Comparison of ENCODE assay signal across 9 cellular contexts in genomic region chr1:150610576-150610975, GRCh38. TPM values are rescaled to one million over a fixed set of nuclear protein-coding genes. Genes with fewer than 3 reads are reported as not detected.
DNase-seq lines count a peak whose midpoint lies in the region; ATAC-seq and TF ChIP-seq lines count a peak whose summit lies in the region.
"Had no signal": no experiment of that assay in that cellular context is flagged by ENCODE, and none has a peak within 500 bp of the region (broad histone marks: within the 10 kb centered on the region; RNA-seq: fewer than 3 reads in every experiment).

No MANE protein-coding gene starts in this region.

- DNase-seq in Karpas-422: no peak
- no peak for DNase-seq in activated naive CD8-positive, alpha-beta T cell treated with anti-CD3 and anti-CD28 coated beads, Interleukin-2, amount 50 U/mL, for 24 hours
- DNase-seq in left lung: no peak
- DNase-seq in superior temporal gyrus (ENCODE audit: extremely low spot score): no peak
- DNase-seq in lower leg skin (ENCODE audit: low spot score in 2 of 2): no peak
- DNase-seq in T-helper 9 cell: no peak
- DNase-seq: stimulated activated CD8-positive, alpha-beta memory T cell treated with anti-CD3 and anti-CD28 coated beads, Interleukin-4, amount 100 ng/mL, for 48 hours had no signal

- H3K4me1 Mint-ChIP-seq in activated naive CD8-positive, alpha-beta T cell treated with anti-CD3 and anti-CD28 coated beads, Interleukin-2, amount 50 U/mL, for 24 hours: peaks cover 56% of the 10 kb centered on the region

- 97 to 99% methylated on average over 4 of the region's 4 CpGs for WGBS in lower leg skin, 2 donors

- H4K20me1 ChIP-seq in Karpas-422 (ENCODE audit: insufficient read depth, low read depth, low read length): no peaks in the 10 kb centered on the region

- H3K4me1 ChIP-seq in Karpas-422 (ENCODE audit: low read length) (peaks cover 49% of the 10 kb centered on the region), left lung (peaks cover 36 to 83% of the 10 kb centered on the region in 2 donors), subcutaneous abdominal adipose tissue (ENCODE audit: control insufficient read depth in 5 of 5, insufficient read depth in 5 of 5, low read length in 5 of 5) (peaks cover 6 to 47% (median 34%) of the 10 kb centered on the region in 5 donors)

- intact Hi-C loops in left lung (cut with DNase I): no loop called here
- intact Hi-C loops in lower leg skin (cut with DNase I; ENCODE audit: low total_unique reads): no loop called here

- peak overlapping the region; percentile 97 for H3K27ac Mint-ChIP-seq in activated naive CD8-positive, alpha-beta T cell treated with anti-CD3 and anti-CD28 coated beads, Interleukin-2, amount 50 U/mL, for 24 hours

- TF ChIP-seq CTCF in left lung (IDR thresholded peaks at IDR 0.05): no peak
- TF ChIP-seq CTCF in lower leg skin (IDR thresholded peaks at IDR 0.05): no peak

- H3K27ac ChIP-seq in Karpas-422 (ENCODE audit: low read length): peak overlapping the region; percentile 90
- peak overlapping the region; percentile 95 to 100 for H3K27ac ChIP-seq in left lung
- H3K27ac ChIP-seq in subcutaneous abdominal adipose tissue (ENCODE audit: low read depth, low read length): peak overlapping the region; percentile 80
- H3K27ac ChIP-seq: VCaP had no signal

- no peak overlapping the region for H3K4me3 Mint-ChIP-seq in activated naive CD8-positive, alpha-beta T cell treated with anti-CD3 and anti-CD28 coated beads, Interleukin-2, amount 50 U/mL, for 24 hours

- H3K36me3 ChIP-seq in Karpas-422 (ENCODE audit: insufficient read depth, low read length): peaks cover 11% of the 10 kb centered on the region
- H3K36me3 ChIP-seq in left lung: no peaks in the 10 kb centered on the region
- H3K36me3 ChIP-seq in subcutaneous abdominal adipose tissue (ENCODE audit: control insufficient read depth in 5 of 5, insufficient read depth in 5 of 5, low read length in 5 of 5): peaks cover 0 to 2% (median 0%) of the 10 kb centered on the region in 5 donors

- H2AFZ ChIP-seq in Karpas-422 (ENCODE audit: low read length): no peak overlapping the region

- H3K4me3 ChIP-seq in Karpas-422 (ENCODE audit: low read length) (no peak overlapping the region), left lung (no peak overlapping the region), subcutaneous abdominal adipose tissue (ENCODE audit: low read depth in 1 of 5, low read length in 5 of 5) (no peak overlapping the region), lower leg skin (ENCODE audit: low read depth, poor library complexity, severe bottlenecking) (no peak overlapping the region)

- no peaks in the 10 kb centered on the region for H3K27me3 ChIP-seq in Karpas-422 (ENCODE audit: low read length)
- H3K27me3 ChIP-seq in left lung: no peaks in the 10 kb centered on the region
- H3K27me3 ChIP-seq in subcutaneous abdominal adipose tissue (ENCODE audit: control insufficient read depth in 5 of 5, insufficient read depth in 4 of 5, low read length in 5 of 5): no peaks in the 10 kb centered on the region

- no peaks in the 10 kb centered on the region for H3K9me2 ChIP-seq in Karpas-422 (replicated peaks; ENCODE audit: insufficient read depth, low read length)

- H3K9me3 ChIP-seq in Karpas-422 (ENCODE audit: low read length) (no peaks in the 10 kb centered on the region), left lung (no peaks in the 10 kb centered on the region), subcutaneous abdominal adipose tissue (ENCODE audit: control insufficient read depth in 5 of 5, low read length in 5 of 5) (no peaks in the 10 kb centered on the region)

- H3K27me3 Mint-ChIP-seq in activated naive CD8-positive, alpha-beta T cell treated with anti-CD3 and anti-CD28 coated beads, Interleukin-2, amount 50 U/mL, for 24 hours: no peaks in the 10 kb centered on the region

- no peak for ATAC-seq in activated naive CD8-positive, alpha-beta T cell treated with anti-CD3 and anti-CD28 coated beads, Interleukin-2, amount 50 U/mL, for 24 hours
- ATAC-seq in left lung: no peak

- peaks cover 28% of the 10 kb centered on the region for H3K36me3 Mint-ChIP-seq in activated naive CD8-positive, alpha-beta T cell treated with anti-CD3 and anti-CD28 coated beads, Interleukin-2, amount 50 U/mL, for 24 hours (ENCODE audit: low read depth)

- H3K9me3 Mint-ChIP-seq in activated naive CD8-positive, alpha-beta T cell treated with anti-CD3 and anti-CD28 coated beads, Interleukin-2, amount 50 U/mL, for 24 hours: no peaks in the 10 kb centered on the region

- peak overlapping the region; percentile 57 for H3K4me2 ChIP-seq in Karpas-422 (ENCODE audit: low read depth, low read length, poor library complexity, severe bottlenecking)

- no peak overlapping the region for H3K9ac ChIP-seq in Karpas-422 (ENCODE audit: low read length)
- no peak overlapping the region for H3K9ac ChIP-seq in subcutaneous abdominal adipose tissue (ENCODE audit: low read length in 5 of 5)

- TF ChIP-seq POLR2A in lower leg skin (IDR thresholded peaks at IDR 0.05): no peak

- no peaks in the 10 kb centered on the region; the same call in 1 of the 2 replicates for H3K79me2 ChIP-seq in Karpas-422 (ENCODE audit: low read length)

RNA-seq across cellular contexts. Expression of gene ENSA, which starts 18.8 kb away (rescaled TPM):
- 113 and 121 TPM in 2 replicates for total RNA-seq in Karpas-422 (2014; rRNA removed; shearing (Covaris generic); ENCODE audit: low replicate concordance)
- total RNA-seq in left lung (100 to 1,000 TPM; 181 to 199 TPM), lower leg skin (100 to 1,000 TPM; 250 to 393 (median 345) TPM)

RNA-seq across cellular contexts. Expression of gene MCL1, which starts 31.2 kb away (rescaled TPM):
- 141 and 150 TPM in 2 replicates for total RNA-seq in Karpas-422 (2014; rRNA removed; shearing (Covaris generic); ENCODE audit: low replicate concordance)
- total RNA-seq in left lung (100 to 1,000 TPM; 266 to 280 TPM), lower leg skin (100 to 1,000 TPM; 282 to 445 (median 360) TPM)
